Comparison of ENCODE assay signal across 17 cellular contexts in genomic region chr15:96349933-96350292, GRCh38. TPM values are rescaled to one million over a fixed set of nuclear protein-coding genes. Genes with fewer than 3 reads are reported as not detected.
A peak's percentile ranks its signal among the peaks of the same experiment; 100 is the strongest.
DNase-seq lines count a peak whose midpoint lies in the region; ATAC-seq, FAIRE-seq and TF ChIP-seq lines count a peak whose summit lies in the region.
"Had no signal": no experiment of that assay in that cellular context is flagged by ENCODE, and none has a peak within 500 bp of the region (broad histone marks: within the 10 kb centered on the region; RNA-seq: fewer than 3 reads in every experiment).

No MANE protein-coding gene starts in this region.

- intact Hi-C loops in endothelial cell of umbilical vein (cut with micrococcal nuclease) (loop anchor here (2.0 to 10.0 kb wide), 7 partner anchors 793 to 1945 kb away; no protein-coding TSS in a partner anchor), testis (cut with DNase I; ENCODE audit: low total_unique reads) (loop anchor here (10.0 kb wide), 1 partner anchor 1085 kb away; no protein-coding TSS in a partner anchor), natural killer cell (cut with micrococcal nuclease) (no loop called here)
- intact Hi-C loops in naive thymus-derived CD4-positive, alpha-beta T cell (cut with micrococcal nuclease), result loop anchor here in 1 of 2 donors (5.0 to 10.0 kb wide), 3 partner anchors 295 to 1765 kb away; no protein-coding TSS in a partner anchor

- TF ChIP-seq POLR2A in endothelial cell of umbilical vein (IDR thresholded peaks at IDR 0.05; ENCODE audit: low read depth, low read length) (no peak), testis (IDR thresholded peaks at IDR 0.05) (no peak)

- no TSS peak for BruUV-seq in endothelial cell of umbilical vein (replicated peaks; lab: Mats Ljungman, UMichigan)

- H3K27me3 ChIP-seq in endothelial cell of umbilical vein (ENCODE audit: control insufficient read depth in 2 of 2, insufficient read depth in 2 of 2, low read length in 2 of 2) (no peaks in the 10 kb centered on the region), muscle layer of duodenum (ENCODE audit: low read depth, low read length) (no peaks in the 10 kb centered on the region), testis (no peaks in the 10 kb centered on the region)
- peaks cover 14 to 53% of the 10 kb centered on the region in 2 donors for H3K27me3 ChIP-seq in naive thymus-derived CD4-positive, alpha-beta T cell (ENCODE audit: control insufficient read depth in 2 of 2, insufficient read depth in 2 of 2, low read length in 2 of 2)

- H3K9ac ChIP-seq in SK-N-MC (ENCODE audit: insufficient read length) (peak overlapping the region; percentile 32), endothelial cell of umbilical vein (replicated peaks; ENCODE audit: extremely low read depth, insufficient read depth, low read length) (peak overlapping the region; percentile 83)

- no peak overlapping the region for H3K27ac Mint-ChIP-seq in natural killer cell
- H3K27ac Mint-ChIP-seq in naive thymus-derived CD4-positive, alpha-beta T cell, result no peak overlapping the region
- H3K27ac Mint-ChIP-seq: activated naive CD4-positive, alpha-beta T cell treated with anti-CD3 and anti-CD28 coated beads for 36 hours; T-helper 1 cell treated with Interleukin-12 subunit alpha and Interleukin-12 subunit beta and Interleukin-4 antibody, amounts not matched to agents 30 μg/mL and 1 μg/mL, for 36 hours had no signal

- H3K9me3 ChIP-seq in SK-N-MC (ENCODE audit: low read depth, low read length), result no peaks in the 10 kb centered on the region
- no peaks in the 10 kb centered on the region for H3K9me3 ChIP-seq in endothelial cell of umbilical vein (replicated peaks; ENCODE audit: control insufficient read depth, insufficient read depth, low read length)
- H3K9me3 ChIP-seq in muscle layer of duodenum (ENCODE audit: control insufficient read depth in 1 of 2, low read length in 2 of 2), result no peaks in the 10 kb centered on the region
- no peaks in the 10 kb centered on the region for H3K9me3 ChIP-seq in testis
- no peaks in the 10 kb centered on the region for H3K9me3 ChIP-seq in naive thymus-derived CD4-positive, alpha-beta T cell (ENCODE audit: control insufficient read depth in 2 of 3, low read length in 3 of 3)
- H3K9me3 ChIP-seq: body of pancreas had no signal

- FAIRE-seq in endothelial cell of umbilical vein (lab: Jason Lieb, UNC), result peak; percentile 46

- peaks cover 2 to 4% of the 10 kb centered on the region in 2 donors for H3K9me3 Mint-ChIP-seq in natural killer cell
- peaks cover 0 to 23% (median 5%) of the 10 kb centered on the region in 11 donors for H3K9me3 Mint-ChIP-seq in naive thymus-derived CD4-positive, alpha-beta T cell
- H3K9me3 Mint-ChIP-seq: activated naive CD4-positive, alpha-beta T cell treated with anti-CD3 and anti-CD28 coated beads for 36 hours; T-helper 1 cell treated with Interleukin-12 subunit alpha and Interleukin-12 subunit beta and Interleukin-4 antibody, amounts not matched to agents 30 μg/mL and 1 μg/mL, for 36 hours had no signal

- H3K4me2 ChIP-seq in endothelial cell of umbilical vein (ENCODE audit: insufficient read depth, low read length), result peak overlapping the region; percentile 94

- peaks cover 7 to 12% of the 10 kb centered on the region in 2 donors for H3K4me1 Mint-ChIP-seq in natural killer cell
- peaks cover 4 to 25% (median 12%) of the 10 kb centered on the region in 7 donors for H3K4me1 Mint-ChIP-seq in naive thymus-derived CD4-positive, alpha-beta T cell

- H3K27ac ChIP-seq in SK-N-MC, result peak overlapping the region; percentile 26; the same call in 1 of the 2 replicates
- H3K27ac ChIP-seq in endothelial cell of umbilical vein (ENCODE audit: insufficient read depth, low read depth, low read length), result peak overlapping the region; percentile 87
- peak overlapping the region; percentile 65 for H3K27ac ChIP-seq in muscle layer of duodenum (ENCODE audit: low read length)
- H3K27ac ChIP-seq in testis, result peak overlapping the region; percentile 95 to 97
- H3K27ac ChIP-seq in naive thymus-derived CD4-positive, alpha-beta T cell (ENCODE audit: low read depth, low read length), result no peak overlapping the region

- dilution Hi-C loops in endothelial cell of umbilical vein (cut with MboI; ENCODE audit: extremely low pct_ligation_motif_present, low sequenced_read_pairs), result loop anchor here (25.0 kb wide), 1 partner anchor 1038 kb away; no protein-coding TSS in a partner anchor

- H4K20me1 ChIP-seq in endothelial cell of umbilical vein (replicated peaks; ENCODE audit: control insufficient read depth, extremely low read depth, insufficient read depth, low read length), result no peaks in the 10 kb centered on the region

- DNase-seq in SK-N-MC (ENCODE audit: low read depth, low spot score), result no peak
- no peak for DNase-seq in endothelial cell of umbilical vein (ENCODE audit: low read depth, low spot score)
- no peak for DNase-seq in testis
- DNase-seq in natural killer cell, result no peak
- DNase-seq in naive thymus-derived CD4-positive, alpha-beta T cell, result no peak
- DNase-seq in activated gamma-delta T cell treated with Interleukin-2 at 50 U/mL for 16 hours, result no peak
- no peak for DNase-seq in hippocampal formation (lab: John Stamatoyannopoulos, UW)
- DNase-seq: activated naive CD4-positive, alpha-beta T cell treated with anti-CD3 and anti-CD28 coated beads for 36 hours; body of pancreas; DMS 273 treated with DMSO at 0.1 percent for 48 hours; mesendoderm; NCI-H1105 treated with DMSO at 0.1 percent for 48 hours; NK-92 treated with Interleukin-12 subunit alpha and Interleukin-12 subunit beta, amount 100 ng/mL, for 24 hours; nucleus accumbens; stimulated activated naive CD4-positive, alpha-beta T cell treated with Interleukin-2 at 50 U/mL for 16 hours had no signal

- WGBS in testis, 2 donors, result 20 to 22% methylated on average over 1 of the region's 1 CpG

- H3K4me1 ChIP-seq in endothelial cell of umbilical vein (ENCODE audit: control insufficient read depth, extremely low read depth, insufficient read depth, low read length) (peaks cover 88% of the 10 kb centered on the region), muscle layer of duodenum (ENCODE audit: control insufficient read depth in 1 of 2, insufficient read depth in 2 of 2, low read length in 2 of 2) (peaks cover 0 to 33% of the 10 kb centered on the region in 2 donors), testis (peaks cover 37% of the 10 kb centered on the region)
- H3K4me1 ChIP-seq in naive thymus-derived CD4-positive, alpha-beta T cell (ENCODE audit: control insufficient read depth in 2 of 2, insufficient read depth in 2 of 2, low read length in 2 of 2), result no peaks in the 10 kb centered on the region

- CTCF ChIA-PET in endothelial cell of umbilical vein (lab: Charles Lee), result interaction anchor here (1.3 to 2.1 kb wide), 7 partner anchors 10 to 1678 kb away, joined by 5 to 13 read pairs (median 8); no protein-coding TSS in a partner anchor
- CTCF ChIA-PET in naive thymus-derived CD4-positive, alpha-beta T cell (lab: Charles Lee), result no interaction called here

- H3K9me1 ChIP-seq in endothelial cell of umbilical vein (replicated peaks; ENCODE audit: control insufficient read depth, extremely low read depth, insufficient read depth, low read length), result no peaks in the 10 kb centered on the region

- peaks cover 18% of the 10 kb centered on the region for H3K36me3 Mint-ChIP-seq in natural killer cell
- H3K36me3 Mint-ChIP-seq in naive thymus-derived CD4-positive, alpha-beta T cell, result peaks cover 0 to 10% (median 0%) of the 10 kb centered on the region in 5 donors

- H3K27me3 Mint-ChIP-seq in natural killer cell (ENCODE audit: low read depth in 2 of 2), result peaks cover 76 to 83% of the 10 kb centered on the region in 2 donors
- peaks cover 82 to 90% (median 84%) of the 10 kb centered on the region in 5 donors for H3K27me3 Mint-ChIP-seq in naive thymus-derived CD4-positive, alpha-beta T cell

- H3K36me3 ChIP-seq in SK-N-MC (ENCODE audit: insufficient read depth, low read length) (no peaks in the 10 kb centered on the region; the same call in 1 of the 2 replicates), endothelial cell of umbilical vein (ENCODE audit: control insufficient read depth in 2 of 2, extremely low read depth in 1 of 2, insufficient read depth in 2 of 2, low read length in 2 of 2) (peaks cover 3 to 5% of the 10 kb centered on the region in 2 experiments), muscle layer of duodenum (ENCODE audit: control insufficient read depth in 1 of 2, insufficient read depth in 2 of 2, low read length in 2 of 2) (no peaks in the 10 kb centered on the region), testis (ENCODE audit: low read depth, missing control alignments) (no peaks in the 10 kb centered on the region)
- no peaks in the 10 kb centered on the region for H3K36me3 ChIP-seq in naive thymus-derived CD4-positive, alpha-beta T cell (ENCODE audit: control insufficient read depth in 2 of 3, insufficient read depth in 3 of 3, low read length in 3 of 3)

- no peak overlapping the region for H3K4me3 Mint-ChIP-seq in natural killer cell
- no peak overlapping the region for H3K4me3 Mint-ChIP-seq in naive thymus-derived CD4-positive, alpha-beta T cell
- H3K4me3 Mint-ChIP-seq: activated naive CD4-positive, alpha-beta T cell treated with anti-CD3 and anti-CD28 coated beads for 36 hours; T-helper 1 cell treated with Interleukin-12 subunit alpha and Interleukin-12 subunit beta and Interleukin-4 antibody, amounts not matched to agents 30 μg/mL and 1 μg/mL, for 36 hours had no signal

- no peak for TF ChIP-seq CTCF in endothelial cell of umbilical vein (IDR thresholded peaks at IDR 0.05; ENCODE audit: extremely low read depth in 1 of 2, insufficient read depth in 1 of 2, low read depth in 1 of 2, low read length in 2 of 2)
- no peak for TF ChIP-seq CTCF in testis (IDR thresholded peaks at IDR 0.05)
- TF ChIP-seq CTCF in natural killer cell (IDR thresholded peaks at IDR 0.05), result no peak

- no peak overlapping the region for H2AFZ ChIP-seq in endothelial cell of umbilical vein (ENCODE audit: low read depth, low read length)

- POLR2A ChIA-PET in endothelial cell of umbilical vein (lab: Charles Lee), result interaction anchor here (1.2 to 1.9 kb wide), 3 partner anchors 9 to 1046 kb away, joined by 4 to 10 read pairs (median 5); partner anchors contain the start of gene NR2F2
- POLR2A ChIA-PET in naive thymus-derived CD4-positive, alpha-beta T cell (lab: Charles Lee), result no interaction called here

- peak overlapping the region; percentile 8; the same call in 1 of the 2 replicates for H3K4me3 ChIP-seq in SK-N-MC
- no peak overlapping the region for H3K4me3 ChIP-seq in endothelial cell of umbilical vein (replicated peaks in 1 of 3; ENCODE audit: insufficient read depth in 1 of 3, low read depth in 1 of 3, low read length in 3 of 3)
- peak overlapping the region in 1 of 2 donors; percentile 2 for H3K4me3 ChIP-seq in muscle layer of duodenum (ENCODE audit: low read depth in 1 of 2, low read length in 2 of 2)
- H3K4me3 ChIP-seq in testis, result no peak overlapping the region
- no peak overlapping the region for H3K4me3 ChIP-seq in naive thymus-derived CD4-positive, alpha-beta T cell (ENCODE audit: low read length)
- H3K4me3 ChIP-seq: body of pancreas had no signal

- peaks cover 93% of the 10 kb centered on the region for H3K79me2 ChIP-seq in endothelial cell of umbilical vein (ENCODE audit: control insufficient read depth, insufficient read depth, low read length)

- ATAC-seq in natural killer cell, result no peak
- no peak for ATAC-seq in naive thymus-derived CD4-positive, alpha-beta T cell
- ATAC-seq: body of pancreas had no signal

RNA-seq across cellular contexts. Expression of gene NR2F2, which starts 19.4 kb away (rescaled TPM):
- total RNA-seq in endothelial cell of umbilical vein (153 and 182 TPM in 2 replicates), testis (10 to 100 TPM; 31.2 to 38.2 TPM), natural killer cell (not detected)
- polyA plus RNA-seq in endothelial cell of umbilical vein (105 and 120 TPM in 2 replicates), testis (ENCODE audit: insufficient read depth, low read depth, low replicate concordance) (42.9 TPM)
- 108 and 112 TPM in 2 replicates for polyA plus RNA-seq in endothelial cell of umbilical vein (2011; cell fraction: cytosol; rRNA removed)
- 115 and 122 TPM in 2 replicates for polyA plus RNA-seq in endothelial cell of umbilical vein (2011; cell fraction: nucleus; rRNA removed)
- polyA plus RNA-seq in endothelial cell of umbilical vein (2012), result 242 and 247 TPM in 2 replicates
- 77.0 and 94.2 TPM in 2 replicates for polyA minus RNA-seq in endothelial cell of umbilical vein
- 23.5 TPM for polyA minus RNA-seq in endothelial cell of umbilical vein (2011; cell fraction: cytosol; rRNA and poly(A)+ RNA removed)
- polyA minus RNA-seq in endothelial cell of umbilical vein (2011; cell fraction: nucleus; rRNA and poly(A)+ RNA removed), result 98.6 and 113 TPM in 2 replicates
- not detected for total RNA-seq in naive thymus-derived CD4-positive, alpha-beta T cell
- polyA plus RNA-seq in naive thymus-derived CD4-positive, alpha-beta T cell, result not detected
- total RNA-seq: activated naive CD4-positive, alpha-beta T cell treated with anti-CD3 and anti-CD28 coated beads for 36 hours had no signal

Comparison
In these comparisons a context has a peak if more than half of its experiments do, and no peak if none do; other contexts are left out.
1. RNA of gene NR2F2, which starts 19.4 kb away (total RNA-seq): 153 to 182 TPM in endothelial cell of umbilical vein and 31.2 to 38.2 TPM in testis; not detected in natural killer cell and not detected in naive thymus-derived CD4-positive, alpha-beta T cell; every median in the first group is over 10 times any median in the second.